13 cellular contexts compared by ENCODE assay signal in the genomic region with DNA sequence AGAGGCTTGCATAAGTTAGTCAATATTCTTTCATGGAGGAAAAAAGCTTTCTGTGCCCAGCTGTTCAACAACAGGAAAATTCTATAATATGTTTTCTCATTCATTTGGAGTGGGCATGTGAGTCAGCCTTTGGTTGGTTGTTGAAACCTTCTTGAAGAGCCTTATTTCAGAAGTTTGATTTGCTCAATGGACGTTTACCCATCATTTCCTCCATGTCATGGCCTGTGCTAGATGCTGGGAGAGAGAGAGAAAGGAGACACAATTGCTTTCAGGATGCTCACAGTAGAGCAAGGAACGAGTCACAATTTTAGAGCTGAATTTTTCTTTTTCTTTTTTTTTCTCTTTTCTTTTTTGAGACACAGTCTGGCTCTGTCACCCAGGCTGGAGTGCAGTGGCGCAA.
"Had no signal": no experiment of that assay in that cellular context is flagged by ENCODE, and none has a peak within 500 bp of the region (broad histone marks: within the 10 kb centered on the region; RNA-seq: fewer than 3 reads in every experiment).

No MANE protein-coding gene starts in this region.

- H3K36me3 Mint-ChIP-seq: stimulated activated memory B cell treated with anti-CD40 and anti-IgM and Interleukin-4, amounts not matched to agents 10 μg/mL and 1 μg/mL and 100 μg/mL, for 72 hours had no signal

- H3K9me3 Mint-ChIP-seq: activated naive CD4-positive, alpha-beta T cell treated with anti-CD3 and anti-CD28 coated beads, Interleukin-2, amount 10 ng/mL, durations not matched to agents 7 days and 5 days; naive thymus-derived CD8-positive, alpha-beta T cell; stimulated activated memory B cell treated with anti-CD40 and anti-IgM and Interleukin-4, amounts not matched to agents 10 μg/mL and 1 μg/mL and 100 μg/mL, for 72 hours had no signal

- H3K27ac ChIP-seq: esophagus squamous epithelium, foreskin keratinocyte, psoas muscle, right lobe of liver had no signal

- H3K27me3 Mint-ChIP-seq: naive thymus-derived CD8-positive, alpha-beta T cell had no signal

- H3K27ac Mint-ChIP-seq: activated naive CD4-positive, alpha-beta T cell treated with anti-CD3 and anti-CD28 coated beads, Interleukin-2, amount 10 ng/mL, durations not matched to agents 7 days and 5 days; stimulated activated memory B cell treated with anti-CD40 and anti-IgM and Interleukin-4, amounts not matched to agents 10 μg/mL and 1 μg/mL and 100 μg/mL, for 72 hours had no signal

- H3K4me3 Mint-ChIP-seq: activated naive CD4-positive, alpha-beta T cell treated with anti-CD3 and anti-CD28 coated beads, Interleukin-2, amount 10 ng/mL, durations not matched to agents 7 days and 5 days; naive thymus-derived CD8-positive, alpha-beta T cell; stimulated activated memory B cell treated with anti-CD40 and anti-IgM and Interleukin-4, amounts not matched to agents 10 μg/mL and 1 μg/mL and 100 μg/mL, for 72 hours had no signal

- ATAC-seq: foreskin keratinocyte; naive thymus-derived CD8-positive, alpha-beta T cell; psoas muscle; right lobe of liver; stimulated activated memory B cell treated with anti-CD40 and anti-IgM and Interleukin-4, amounts not matched to agents 10 μg/mL and 1 μg/mL and 100 μg/mL, for 72 hours had no signal

- DNase-seq: activated CD4-positive, alpha-beta T cell treated with anti-CD3 and anti-CD28 coated beads for 48 hours; activated naive CD4-positive, alpha-beta T cell treated with anti-CD3 and anti-CD28 coated beads, Interleukin-2, amount 10 ng/mL, durations not matched to agents 7 days and 5 days; adrenal gland; cerebellar nuclear complex; esophagus squamous epithelium; foreskin keratinocyte; head of caudate nucleus; naive thymus-derived CD8-positive, alpha-beta T cell; occipital lobe; psoas muscle; right lobe of liver; stimulated activated CD4-positive, alpha-beta T cell treated with anti-CD3 and anti-CD28 coated beads, Interleukin-1b, Interleukin-23, amount 100 ng/mL, for 48 hours had no signal
